In genomic region chr6:107740496-107741190, GRCh38 we compare ENCODE assay signal across 12 cellular contexts.
DNase-seq lines count a peak whose midpoint lies in the region; ATAC-seq lines count a peak whose summit lies in the region.
"Had no signal": no experiment of that assay in that cellular context is flagged by ENCODE, and none has a peak within 500 bp of the region (broad histone marks: within the 10 kb centered on the region; RNA-seq: fewer than 3 reads in every experiment).

No MANE protein-coding gene starts in this region.

- peak; percentile 6 for DNase-seq in MV-4-11 (lab: John Stamatoyannopoulos, UW)
- no peak for DNase-seq in central memory CD8-positive, alpha-beta T cell (ENCODE audit: low spot score in 2 of 2)
- DNase-seq in left ventricle myocardium superior, result no peak
- DNase-seq in cerebellar cortex (ENCODE audit: low spot score), result no peak
- DNase-seq in hypothalamus (lab: John Stamatoyannopoulos, UW), result no peak
- no peak for DNase-seq in aorta
- DNase-seq: DMS 273 treated with DMSO at 0.1 percent for 48 hours, heart left ventricle, NCI-H2107 had no signal

- H2AFZ ChIP-seq in ACC112 (ENCODE audit: low read length, unreplicated experiment), result peak overlapping the region; percentile 92

- H3K27me3 Mint-ChIP-seq in central memory CD8-positive, alpha-beta T cell, result no peaks in the 10 kb centered on the region

- H3K36me3 ChIP-seq in ACC112 (ENCODE audit: insufficient read depth, low read length), result no peaks in the 10 kb centered on the region
- no peaks in the 10 kb centered on the region for H3K36me3 ChIP-seq in aorta (ENCODE audit: control insufficient read depth in 1 of 2, insufficient read depth in 2 of 2, low read length in 1 of 2)
- H3K36me3 ChIP-seq: heart left ventricle had no signal

- peaks cover 80% of the 10 kb centered on the region for H3K27me3 ChIP-seq in ACC112 (ENCODE audit: insufficient read depth, low read length)
- H3K27me3 ChIP-seq in aorta (ENCODE audit: control insufficient read depth in 1 of 2, insufficient read depth in 2 of 2, low read length in 1 of 2), result no peaks in the 10 kb centered on the region

- H3K4me1 ChIP-seq in ACC112 (ENCODE audit: control insufficient read depth, insufficient read depth, low read length, unreplicated experiment), result peaks cover 2% of the 10 kb centered on the region
- H3K4me1 ChIP-seq in aorta (ENCODE audit: control insufficient read depth in 1 of 2, insufficient read depth in 2 of 2, low read length in 2 of 2), result no peaks in the 10 kb centered on the region

- H3K27ac Mint-ChIP-seq in central memory CD8-positive, alpha-beta T cell (ENCODE audit: low read depth), result peak overlapping the region; percentile 95

- H3K79me2 ChIP-seq in ACC112 (ENCODE audit: control insufficient read depth, insufficient read depth, low read length, unreplicated experiment), result no peaks in the 10 kb centered on the region

- H3K36me3 Mint-ChIP-seq in central memory CD8-positive, alpha-beta T cell (ENCODE audit: insufficient read depth), result peaks cover 32% of the 10 kb centered on the region

- H3K4me3 ChIP-seq in ACC112 (ENCODE audit: low read depth, low read length) (peak overlapping the region; percentile 72), aorta (ENCODE audit: low read length in 2 of 2) (no peak overlapping the region)

- H3K9me3 ChIP-seq in aorta (ENCODE audit: control insufficient read depth, low read length), result no peaks in the 10 kb centered on the region
- H3K9me3 ChIP-seq: heart left ventricle, neutrophil had no signal

- peak overlapping the region; percentile 74 for H3K4me3 Mint-ChIP-seq in central memory CD8-positive, alpha-beta T cell

- intact Hi-C loops in left ventricle myocardium superior (cut with micrococcal nuclease) (no loop called here), aorta (cut with DNase I) (no loop called here)

- H3K27ac ChIP-seq in ACC112 (ENCODE audit: low read depth, low read length) (no peak overlapping the region), aorta (ENCODE audit: low read depth in 1 of 2, low read length in 2 of 2) (no peak overlapping the region)
- H3K27ac ChIP-seq: neutrophil had no signal

- H3K4me1 Mint-ChIP-seq in central memory CD8-positive, alpha-beta T cell, result peaks cover 80% of the 10 kb centered on the region

- ATAC-seq in GM18520 (IDR thresholded peaks at IDR 0.05; ENCODE audit: unreplicated experiment) (peak; percentile 55), left ventricle myocardium superior (no peak), aorta (ENCODE audit: low FRiP score) (no peak)
- ATAC-seq in central memory CD8-positive, alpha-beta T cell (replicated peaks; ENCODE audit: extremely low read depth, poor library complexity, severe bottlenecking), result no peak
- ATAC-seq: heart left ventricle had no signal

- H3K9me3 Mint-ChIP-seq in central memory CD8-positive, alpha-beta T cell, result no peaks in the 10 kb centered on the region

- WGBS in aorta, 2 donors, result 77 to 78% methylated on average over 9 of the region's 9 CpGs
